Comparison of ENCODE assay signal across 1 cellular context in genomic region chr2:47782557-47783490, GRCh38.
TF ChIP-seq lines count a peak whose summit lies in the region.

MSH6 (plus strand) TSS chr2:47783145; CDS start chr2:47783234, 89 bp downstream.

TF ChIP-seq in HCT116, 20 proteins besides CTCF, POLR2A, EP300 and RAD21 (continued from another document):
- TF ChIP-seq TCF7L2 (IDR thresholded peaks at IDR 0.05; ENCODE audit: borderline replicate concordance, extremely low read depth, insufficient read depth, insufficient read length): no peak
- no peak for TF ChIP-seq FOSL1 (IDR thresholded peaks at IDR 0.05; ENCODE audit: low read depth)
- TF ChIP-seq ATF3 (IDR thresholded peaks at IDR 0.05): no peak
- TF ChIP-seq YY1 (IDR thresholded peaks at IDR 0.05; ENCODE audit: extremely low read depth, insufficient replicate concordance, low read depth, low read length): peak; percentile 6
- TF ChIP-seq ZBTB33 (IDR thresholded peaks at IDR 0.05; ENCODE audit: extremely low read depth, insufficient replicate concordance, low read length): no peak
- TF ChIP-seq ZFX (IDR thresholded peaks at IDR 0.05): peak; percentile 97
- TF ChIP-seq JUND (IDR thresholded peaks at IDR 0.05): no peak
- TF ChIP-seq MAX (IDR thresholded peaks at IDR 0.05): peak; percentile 81
TF ChIP-seq in HCT116: peak in this region for 7.
